Comparison of ENCODE assay signal across 8 cellular contexts in genomic region chr6:149746147-149746946, GRCh38. TPM values are rescaled to one million over a fixed set of nuclear protein-coding genes. Genes with fewer than 3 reads are reported as not detected.
DNase-seq lines count a peak whose midpoint lies in the region; ATAC-seq and TF ChIP-seq lines count a peak whose summit lies in the region.

TSS of gene NUP43 (minus strand) at chr6:149746529. CDS start at chr6:149746495, 34 bp downstream.

- peak within 1 kb of the TSS; percentile 70 to 73 for H3K4me3 ChIP-seq in ascending aorta

- intact Hi-C loops in ascending aorta (cut with DNase I) = loop anchor here (1.0 to 10.0 kb wide), 2 partner anchors 28 to 178 kb away; partner anchors contain the start of genes LATS1 and RAET1G

- H3K4me1 ChIP-seq in ascending aorta = peaks cover 0 to 15% of the 10 kb centered on the region in 2 donors

- peak; percentile 87 for DNase-seq in GM13977 (ENCODE audit: low spot score)
- peak; percentile 82 for DNase-seq in NCI-H1694 (lab: John Stamatoyannopoulos, UW)
- peak; percentile 65 to 98 (median 87) for DNase-seq in T-helper 2 cell
- peak; percentile 64 to 96 for DNase-seq in ascending aorta (ENCODE audit: low spot score in 2 of 2)
- peak; percentile 90 for DNase-seq in hepatic stellate cell (ENCODE audit: low spot score)
- peak; percentile 94 for DNase-seq in retina

- peak within 1 kb of the TSS; percentile 69 to 74 for H3K27ac ChIP-seq in ascending aorta

- ATAC-seq in HG02870 (IDR thresholded peaks at IDR 0.05; ENCODE audit: unreplicated experiment) (peak; percentile 53), HG03097 (IDR thresholded peaks at IDR 0.05; ENCODE audit: low FRiP score, unreplicated experiment) (no peak)

- TF ChIP-seq CTCF in GM13977 (IDR thresholded peaks at IDR 0.05; ENCODE audit: extremely low read depth, insufficient read depth, missing control alignments) (peak; percentile 22), ascending aorta (IDR thresholded peaks at IDR 0.05) (peak; percentile 48 to 57 (median 49))

- in situ Hi-C loops in GM13977 (cut with MboI; ENCODE audit: low pct_unique_long_range_greater_than_20kb, low sequenced_read_pairs, unreplicated experiment) = no loop called here

- H3K9me3 ChIP-seq in ascending aorta = no peaks in the 10 kb centered on the region

- no peaks in the 10 kb centered on the region for H3K27me3 ChIP-seq in ascending aorta

- H3K36me3 ChIP-seq in ascending aorta = peaks cover 13 to 14% of the 10 kb centered on the region in 2 donors

RNA-seq across cellular contexts. Expression of gene NUP43, which starts in this region (rescaled TPM):
- 2.9 TPM for total RNA-seq in ascending aorta
